2 cellular contexts compared by ENCODE assay signal in genomic region chr4:47143261-47143660, GRCh38.
TF ChIP-seq lines count a peak whose summit lies in the region.

No MANE protein-coding gene starts in this region.

TF ChIP-seq in H1, 55 proteins besides CTCF, POLR2A, EP300 and RAD21 (continued from another document):
- TF ChIP-seq FOSL1 (IDR thresholded peaks at IDR 0.05; ENCODE audit: insufficient read depth, low read depth, low read length): no peak

TF ChIP-seq in SK-N-SH, 30 proteins besides CTCF, POLR2A, EP300 and RAD21 (continued from another document):
- TF ChIP-seq CHD2 (IDR thresholded peaks at IDR 0.05; ENCODE audit: low read length, partially characterized antibody) (no peak), MXI1 (IDR thresholded peaks at IDR 0.05; ENCODE audit: low read depth, low read length) (no peak), RCOR1 (IDR thresholded peaks at IDR 0.05; ENCODE audit: low read length) (no peak), PBX3 (IDR thresholded peaks at IDR 0.05) (no peak), REST (IDR thresholded peaks at IDR 0.05; ENCODE audit: low read depth, low read length) (no peak), MEF2A (IDR thresholded peaks at IDR 0.05; ENCODE audit: borderline replicate concordance, low read depth) (no peak), RXRA (IDR thresholded peaks at IDR 0.05; ENCODE audit: borderline replicate concordance, low read depth) (no peak), YY1 (IDR thresholded peaks at IDR 0.05; ENCODE audit: low read depth) (no peak), EZH2phosphoT487 (IDR thresholded peaks at IDR 0.05; ENCODE audit: borderline replicate concordance, low read depth) (no peak), MAX (IDR thresholded peaks at IDR 0.05; ENCODE audit: low read depth) (no peak), FOSL2 (IDR thresholded peaks at IDR 0.05; ENCODE audit: borderline replicate concordance, low read depth) (no peak), RFX5 (IDR thresholded peaks at IDR 0.05; ENCODE audit: low read length) (no peak)
